In genomic region chr9:38619556-38620447, GRCh38 we compare ENCODE assay signal across 8 cellular contexts. TPM values are rescaled to one million over a fixed set of nuclear protein-coding genes. Genes with fewer than 3 reads are reported as not detected.
DNase-seq lines count a peak whose midpoint lies in the region; ATAC-seq and TF ChIP-seq lines count a peak whose summit lies in the region.

No MANE protein-coding gene starts in this region.

- no peaks in the 10 kb centered on the region for H3K27me3 ChIP-seq in Panc1 (ENCODE audit: control insufficient read depth, insufficient read depth, low read length)
- H3K27me3 ChIP-seq in kidney epithelial cell (ENCODE audit: control insufficient read depth, insufficient read depth, low read length), result no peaks in the 10 kb centered on the region

- in situ Hi-C loops in Panc1 (cut with HindIII; ENCODE audit: low pct_unique_long_range_greater_than_20kb, low sequenced_read_pairs), result no loop called here

- ATAC-seq in Panc1 (0 out of 2 replicates have a peak, but pooled peaks have one; percentile 29), HG03520 (IDR thresholded peaks at IDR 0.05; ENCODE audit: unreplicated experiment) (no peak), GM18519 (IDR thresholded peaks at IDR 0.05; ENCODE audit: low FRiP score, unreplicated experiment) (no peak)

- no peaks in the 10 kb centered on the region; the same call in 1 of the 2 replicates for H3K4me1 ChIP-seq in Panc1 (ENCODE audit: control insufficient read depth, insufficient read depth, low read length)

- H3K27ac ChIP-seq in Panc1 (ENCODE audit: low read length), result peak overlapping the region; percentile 74

- POLR2A ChIA-PET in Panc1 (lab: Charles Lee), result interaction anchor here (0.6 kb wide), 3 partner anchors 21 to 607 kb away, joined by 3 to 12 read pairs (median 4); no protein-coding TSS in a partner anchor

- intact Hi-C loops in Panc1 (cut with micrococcal nuclease; ENCODE audit: unreplicated experiment), result loop anchor here (5.0 kb wide), 1 partner anchor 52 kb away; no protein-coding TSS in a partner anchor

- no TSS peak for BruUV-seq in Panc1 (replicated peaks; lab: Mats Ljungman, UMichigan)

- peaks cover 7% of the 10 kb centered on the region; the same call in 1 of the 2 replicates for H3K9me3 ChIP-seq in Panc1 (ENCODE audit: control insufficient read depth, insufficient read depth, low read depth, low read length)

- H3K4me3 ChIP-seq in Panc1 (ENCODE audit: low read depth in 2 of 2, low read length in 2 of 2) (peak overlapping the region; percentile 56 to 77), kidney epithelial cell (ENCODE audit: low read depth, low read length) (peak overlapping the region; percentile 78)

- H3K36me3 ChIP-seq in Panc1 (ENCODE audit: control insufficient read depth, insufficient read depth, low read length) (no peaks in the 10 kb centered on the region), kidney epithelial cell (ENCODE audit: control insufficient read depth, insufficient read depth, low read length) (no peaks in the 10 kb centered on the region)

- TF ChIP-seq CTCF in Panc1 (IDR thresholded peaks at IDR 0.05) (no peak), kidney epithelial cell (IDR thresholded peaks at IDR 0.05; ENCODE audit: insufficient read depth, low read length, poor library complexity, severe bottlenecking) (no peak)

- DNase-seq in ELF-1 (ENCODE audit: low read depth, low spot score) (peak; percentile 58), Panc1 (ENCODE audit: low read depth, low spot score) (no peak), astrocyte of the hippocampus (ENCODE audit: low read depth, low spot score) (peak; percentile 35), kidney epithelial cell (ENCODE audit: low read depth) (no peak)
- DNase-seq in stimulated activated CD4-positive, alpha-beta T cell treated with anti-CD3 and anti-CD28 coated beads, Interleukin-1b, Interleukin-23, amount 100 ng/mL, for 48 hours, result peak; percentile 33
- DNase-seq in effector CD8-positive, alpha-beta T cell (lab: John Stamatoyannopoulos, UW), result no peak

- CTCF ChIA-PET in Panc1 (lab: Charles Lee), result no interaction called here

RNA-seq across cellular contexts. Expression of gene ANKRD18A, which starts 0.6 kb away (rescaled TPM):
- total RNA-seq in Panc1 (2021; ENCODE audit: unreplicated experiment) (9.6 TPM), kidney epithelial cell (2.4 TPM in 2 replicates)
- polyA plus RNA-seq in Panc1 (2012; ENCODE audit: insufficient read length), result 6.7 TPM

Comparison
In these comparisons a context has a peak if more than half of its experiments do, and no peak if none do; other contexts are left out.
1. DNase-seq: peak in ELF-1 (single experiment), astrocyte of the hippocampus (single experiment) and stimulated activated CD4-positive, alpha-beta T cell treated with anti-CD3 and anti-CD28 coated beads, Interleukin-1b, Interleukin-23, amount 100 ng/mL, for 48 hours (single experiment); none in Panc1 (single experiment), kidney epithelial cell (single experiment) and effector CD8-positive, alpha-beta T cell (single experiment).